14 cellular contexts compared by ENCODE assay signal in genomic region chr7:15755061-15755460, GRCh38.
"Had no signal": no experiment of that assay in that cellular context is flagged by ENCODE, and none has a peak within 500 bp of the region (broad histone marks: within the 10 kb centered on the region; RNA-seq: fewer than 3 reads in every experiment).

No MANE protein-coding gene starts in this region.

- H3K27me3 ChIP-seq: breast epithelium, thyroid gland had no signal

- H3K36me3 ChIP-seq: breast epithelium, thyroid gland had no signal

- DNase-seq: activated CD4-positive, CD25-positive, alpha-beta regulatory T cell treated with anti-CD3 and anti-CD28 coated beads, Interleukin-2, amount 50 U/mL, for 72 hours; activated naive CD4-positive, alpha-beta T cell; activated naive CD8-positive, alpha-beta T cell treated with anti-CD3 and anti-CD28 coated beads, Interleukin-2, amount 10 ng/mL, durations not matched to agents 7 days and 5 days; activated T-cell treated with anti-CD3 and anti-CD28 coated beads for 4 hours; effector memory CD8-positive, alpha-beta T cell; hypothalamus; kidney glomerular epithelial cell; left ventricle myocardium superior; mucosa of descending colon; naive thymus-derived CD4-positive, alpha-beta T cell; stimulated activated CD4-positive, alpha-beta T cell treated with anti-CD3 and anti-CD28 coated beads, Interleukin-2, amount 100 ng/mL, for 48 hours; thyroid gland had no signal

- H3K4me3 ChIP-seq: breast epithelium, mucosa of descending colon, thyroid gland had no signal

- H3K27ac ChIP-seq: breast epithelium, thyroid gland had no signal

- H3K4me1 ChIP-seq: breast epithelium, thyroid gland had no signal

- ATAC-seq: effector memory CD8-positive, alpha-beta T cell; left ventricle myocardium superior; mucosa of descending colon; naive thymus-derived CD4-positive, alpha-beta T cell; stimulated activated memory B cell treated with anti-CD40 and anti-IgM and Interleukin-4, amounts not matched to agents 10 μg/mL and 1 μg/mL and 100 μg/mL, for 72 hours had no signal

- H3K9me3 ChIP-seq: mucosa of descending colon, thyroid gland had no signal
